Comparison of ENCODE assay signal across 8 cellular contexts in genomic region chr21:17612565-17613241, GRCh38. TPM values are rescaled to one million over a fixed set of nuclear protein-coding genes. Genes with fewer than 3 reads are reported as not detected.
DNase-seq lines count a peak whose midpoint lies in the region; ATAC-seq lines count a peak whose summit lies in the region.

TSS of gene BTG3 (minus strand) at chr21:17612901. CDS start at chr21:17609144, 3,757 bp downstream.

- peak; percentile 82 for DNase-seq in EH (ENCODE audit: low read depth)
- DNase-seq in KG1 (lab: John Stamatoyannopoulos, UW): peak; percentile 66
- peak; percentile 76 for DNase-seq in SK-N-DZ (ENCODE audit: low spot score)
- peak; percentile 80 for DNase-seq in activated naive CD4-positive, alpha-beta T cell treated with Interleukin-2 at 50 U/mL for 16 hours
- peak; percentile 95 for DNase-seq in germinal center (ENCODE audit: low spot score)
- DNase-seq in occipital lobe (lab: John Stamatoyannopoulos, UW): peak; percentile 40
- peak; percentile 76 for DNase-seq in superior temporal gyrus (ENCODE audit: extremely low spot score)

- ATAC-seq in GM21723 (IDR thresholded peaks at IDR 0.05; ENCODE audit: unreplicated experiment): peak; percentile 74

RNA-seq across cellular contexts. Expression of gene BTG3, which starts in this region (rescaled TPM):
- polyA plus RNA-seq in SK-N-DZ (2014; cell fraction: cytosol; rRNA removed): 38.0 and 57.2 TPM in 2 replicates
- polyA plus RNA-seq in SK-N-DZ (2014; cell fraction: nucleus; rRNA removed): 29.3 and 40.6 TPM in 2 replicates
- 25.6 TPM for total RNA-seq in occipital lobe

Comparison
In these comparisons a context has a peak if more than half of its experiments do, and no peak if none do; other contexts are left out.
1. Peak in every context shown above with its lines: DNase-seq and ATAC-seq.
2. DNase-seq: peak in every context shown above with its lines; median percentile 95 in germinal center; 82 in EH; 80 in activated naive CD4-positive, alpha-beta T cell treated with Interleukin-2 at 50 U/mL for 16 hours; 76 in SK-N-DZ; 76 in superior temporal gyrus; 66 in KG1; 40 in occipital lobe.